11 cellular contexts compared by ENCODE assay signal in genomic region chr14:26180221-26180620, GRCh38.
"Had no signal": no experiment of that assay in that cellular context is flagged by ENCODE, and none has a peak within 500 bp of the region (broad histone marks: within the 10 kb centered on the region; RNA-seq: fewer than 3 reads in every experiment).

No MANE protein-coding gene starts in this region.

- DNase-seq: activated CD4-positive, alpha-beta T cell treated with anti-CD3 and anti-CD28 coated beads, Interleukin-2, amount 50 U/mL, for 48 hours; activated CD4-positive, CD25-positive, alpha-beta regulatory T cell treated with anti-CD3 and anti-CD28 coated beads, Interleukin-2, amount 50 U/mL, for 72 hours; activated effector memory CD4-positive, alpha-beta T cell treated with anti-CD3 and anti-CD28 coated beads, Interleukin-2, amount 50 U/mL, for 16 hours; activated T-cell treated with anti-CD3 and anti-CD28 coated beads, Interleukin-2, amount 50 U/mL, for 4 hours; effector memory CD8-positive, alpha-beta T cell; lower lobe of right lung; naive B cell; spleen; stimulated activated CD4-positive, alpha-beta T cell treated with anti-CD3 and anti-CD28 coated beads, Interleukin-2, amount 100 ng/mL, for 24 hours; stimulated activated naive CD4-positive, alpha-beta T cell had no signal

- H3K9me3 ChIP-seq: lower lobe of right lung, spleen, suprapubic skin had no signal

- H3K36me3 ChIP-seq: lower lobe of right lung, spleen, suprapubic skin had no signal

- H3K27me3 ChIP-seq: spleen, suprapubic skin had no signal

- H3K4me1 ChIP-seq: lower lobe of right lung, spleen, suprapubic skin had no signal

- H3K4me3 ChIP-seq: lower lobe of right lung, spleen, suprapubic skin had no signal

- H3K27ac ChIP-seq: lower lobe of right lung, spleen, suprapubic skin had no signal
